In genomic region chr1:23636009-23636408, GRCh38 we compare ENCODE assay signal across 19 cellular contexts. TPM values are rescaled to one million over a fixed set of nuclear protein-coding genes. Genes with fewer than 3 reads are reported as not detected.
DNase-seq lines count a peak whose midpoint lies in the region; ATAC-seq and TF ChIP-seq lines count a peak whose summit lies in the region.
"Had no signal": no experiment of that assay in that cellular context is flagged by ENCODE, and none has a peak within 500 bp of the region (broad histone marks: within the 10 kb centered on the region; RNA-seq: fewer than 3 reads in every experiment).

No MANE protein-coding gene starts in this region.

- 0 out of 2 replicates have a peak overlapping the region, but pooled peaks have one; percentile 7 for H3K27ac Mint-ChIP-seq in WTC11
- peak overlapping the region in 8 of 9 donors; percentile 14 to 94 (median 82) for H3K27ac Mint-ChIP-seq in naive thymus-derived CD4-positive, alpha-beta T cell
- H3K27ac Mint-ChIP-seq: activated T-helper 1 cell treated with anti-CD3 and anti-CD28 coated beads, Interleukin-12 subunit alpha, Interleukin-12 subunit beta, Interleukin-2, Interleukin-4 antibody, amounts not matched to agents 30 ng/mL and 10 ng/mL and 1 ng/mL, durations not matched to agents 14 hours and 24 hours and 36 hours had no signal

- ATAC-seq in heart right ventricle = no peak
- ATAC-seq in WTC11 = no peak
- no peak for ATAC-seq in naive thymus-derived CD4-positive, alpha-beta T cell
- ATAC-seq in GM18502 (IDR thresholded peaks at IDR 0.05; ENCODE audit: poor library complexity, unreplicated experiment) = no peak

- no peak overlapping the region for H3K4me3 Mint-ChIP-seq in WTC11
- peak overlapping the region in 8 of 10 donors; percentile 17 to 81 (median 61) for H3K4me3 Mint-ChIP-seq in naive thymus-derived CD4-positive, alpha-beta T cell

- no peaks in the 10 kb centered on the region for H3K9me3 Mint-ChIP-seq in WTC11
- no peaks in the 10 kb centered on the region for H3K9me3 Mint-ChIP-seq in naive thymus-derived CD4-positive, alpha-beta T cell
- H3K9me3 Mint-ChIP-seq: activated B cell treated with CpG ODN at 0.5 μM for 24 hours; activated T-helper 1 cell treated with anti-CD3 and anti-CD28 coated beads, Interleukin-12 subunit alpha, Interleukin-12 subunit beta, Interleukin-2, Interleukin-4 antibody, amounts not matched to agents 30 ng/mL and 10 ng/mL and 1 ng/mL, durations not matched to agents 14 hours and 24 hours and 36 hours had no signal

- DNase-seq in left ventricle myocardium inferior (no peak), heart right ventricle (no peak), WTC11 (ENCODE audit: low spot score) (no peak), middle frontal gyrus (ENCODE audit: extremely low spot score, low spot score) (no peak), NOMO-1 treated with dmso at 0.1 percent for 144 hours (lab: John Stamatoyannopoulos, UW; ENCODE audit: unreplicated experiment) (no peak), NCI-H1092 (lab: John Stamatoyannopoulos, UW) (no peak)
- DNase-seq in naive thymus-derived CD4-positive, alpha-beta T cell = no peak
- DNase-seq: activated B cell treated with CpG ODN at 0.5 μM for 24 hours, glutamatergic neuron, Kasumi-1, left colon, mucosa of descending colon, NCI-H1048, NCI-H2029 treated with DMSO at 0.1 percent for 48 hours, Peyer's patch, small intestine, uterus had no signal

- no peaks in the 10 kb centered on the region for H3K36me3 Mint-ChIP-seq in WTC11
- H3K36me3 Mint-ChIP-seq in naive thymus-derived CD4-positive, alpha-beta T cell = peaks cover 0 to 3% (median 0%) of the 10 kb centered on the region in 5 donors

- H3K36me3 ChIP-seq in left ventricle myocardium inferior (no peaks in the 10 kb centered on the region), heart right ventricle (no peaks in the 10 kb centered on the region)
- peaks cover 0 to 10% (median 0%) of the 10 kb centered on the region in 3 experiments for H3K36me3 ChIP-seq in naive thymus-derived CD4-positive, alpha-beta T cell (ENCODE audit: control insufficient read depth in 2 of 3, insufficient read depth in 3 of 3, low read length in 3 of 3)
- H3K36me3 ChIP-seq: Peyer's patch, uterus had no signal

- no peak for TF ChIP-seq CTCF in left ventricle myocardium inferior (IDR thresholded peaks at IDR 0.05; ENCODE audit: borderline replicate concordance)
- TF ChIP-seq CTCF in heart right ventricle (IDR thresholded peaks at IDR 0.05) = no peak
- TF ChIP-seq CTCF in WTC11 (IDR thresholded peaks at IDR 0.05) = no peak

- intact Hi-C loops in left ventricle myocardium inferior (cut with micrococcal nuclease) (loop anchor here (2.0 kb wide), 1 partner anchor 91 kb away; no protein-coding TSS in a partner anchor), heart right ventricle (cut with DNase I) (loop anchor here in 6 of 10 donors (1.0 to 5.0 kb wide), 3 partner anchors 91 to 139 kb away; no protein-coding TSS in a partner anchor)
- intact Hi-C loops in naive thymus-derived CD4-positive, alpha-beta T cell (cut with micrococcal nuclease) = loop anchor here (2.0 to 5.0 kb wide), 3 partner anchors 139 to 281 kb away; partner anchors contain the start of gene ASAP3 (in 1 of the 2)

- 97% methylated on average over 7 of the region's 7 CpGs for WGBS in heart right ventricle, 2 donors

- H3K9me3 ChIP-seq in left ventricle myocardium inferior (replicated peaks) = no peaks in the 10 kb centered on the region
- no peaks in the 10 kb centered on the region for H3K9me3 ChIP-seq in heart right ventricle
- H3K9me3 ChIP-seq in naive thymus-derived CD4-positive, alpha-beta T cell (ENCODE audit: control insufficient read depth in 2 of 3, low read length in 3 of 3) = no peaks in the 10 kb centered on the region
- H3K9me3 ChIP-seq: mucosa of descending colon, Peyer's patch, uterus had no signal

- H3K4me3 ChIP-seq in left ventricle myocardium inferior (no peak overlapping the region), heart right ventricle (no peak overlapping the region)
- H3K4me3 ChIP-seq in naive thymus-derived CD4-positive, alpha-beta T cell (ENCODE audit: low read length) = no peak overlapping the region
- H3K4me3 ChIP-seq: mucosa of descending colon had no signal

- peak overlapping the region; percentile 86 for H3K27ac ChIP-seq in left ventricle myocardium inferior (replicated peaks)
- peak overlapping the region in 3 of 10 donors; percentile 70 to 94 (median 74) for H3K27ac ChIP-seq in heart right ventricle
- H3K27ac ChIP-seq in naive thymus-derived CD4-positive, alpha-beta T cell (ENCODE audit: low read depth, low read length) = no peak overlapping the region

- no peaks in the 10 kb centered on the region for H3K27me3 ChIP-seq in left ventricle myocardium inferior (ENCODE audit: low read depth)
- no peaks in the 10 kb centered on the region for H3K27me3 ChIP-seq in heart right ventricle
- H3K27me3 ChIP-seq in naive thymus-derived CD4-positive, alpha-beta T cell (ENCODE audit: control insufficient read depth in 2 of 2, insufficient read depth in 2 of 2, low read length in 2 of 2) = no peaks in the 10 kb centered on the region
- H3K27me3 ChIP-seq: Peyer's patch, uterus had no signal

- H3K4me1 ChIP-seq in left ventricle myocardium inferior (peaks cover 48% of the 10 kb centered on the region), heart right ventricle (peaks cover 2 to 46% (median 18%) of the 10 kb centered on the region in 9 donors)
- peaks cover 0 to 14% of the 10 kb centered on the region in 2 donors for H3K4me1 ChIP-seq in naive thymus-derived CD4-positive, alpha-beta T cell (ENCODE audit: control insufficient read depth in 2 of 2, insufficient read depth in 2 of 2, low read length in 2 of 2)
- H3K4me1 ChIP-seq: uterus had no signal

- peaks cover 28% of the 10 kb centered on the region for H3K4me1 Mint-ChIP-seq in WTC11
- H3K4me1 Mint-ChIP-seq in naive thymus-derived CD4-positive, alpha-beta T cell = peaks cover 18 to 46% (median 33%) of the 10 kb centered on the region in 7 donors

- H3K27me3 Mint-ChIP-seq in WTC11 (ENCODE audit: low read depth) = no peaks in the 10 kb centered on the region; the same call in 1 of the 2 replicates
- peaks cover 0 to 4% (median 0%) of the 10 kb centered on the region in 5 donors for H3K27me3 Mint-ChIP-seq in naive thymus-derived CD4-positive, alpha-beta T cell
- H3K27me3 Mint-ChIP-seq: activated B cell treated with CpG ODN at 0.5 μM for 24 hours had no signal

- POLR2A ChIA-PET in WTC11 (lab: Charles Lee) = interaction anchor here (0.7 to 2.8 kb wide), 2 partner anchors 36 to 81 kb away, joined by 3 to 26 read pairs; no protein-coding TSS in a partner anchor
- POLR2A ChIA-PET in naive thymus-derived CD4-positive, alpha-beta T cell (lab: Charles Lee) = interaction anchor here (1.3 to 18.0 kb wide), 6 partner anchors 11 to 138 kb away, joined by 4 to 559 read pairs (median 30); partner anchors contain the start of gene ID3

- CTCF ChIA-PET in WTC11 (lab: Charles Lee) = interaction anchor here (0.6 to 6.9 kb wide), 9 partner anchors 8 to 93 kb away, joined by 5 to 341 read pairs (median 37); partner anchors contain the start of gene ID3
- CTCF ChIA-PET in naive thymus-derived CD4-positive, alpha-beta T cell (lab: Charles Lee) = interaction anchor here (0.7 to 19.2 kb wide), 12 partner anchors 9 to 154 kb away, joined by 3 to 643 read pairs (median 8); partner anchors contain the start of genes E2F2 and ID3

TF ChIP-seq in WTC11, 78 proteins besides CTCF, POLR2A, EP300 and RAD21 (continues in another document):
- TF ChIP-seq, protein P1, sequence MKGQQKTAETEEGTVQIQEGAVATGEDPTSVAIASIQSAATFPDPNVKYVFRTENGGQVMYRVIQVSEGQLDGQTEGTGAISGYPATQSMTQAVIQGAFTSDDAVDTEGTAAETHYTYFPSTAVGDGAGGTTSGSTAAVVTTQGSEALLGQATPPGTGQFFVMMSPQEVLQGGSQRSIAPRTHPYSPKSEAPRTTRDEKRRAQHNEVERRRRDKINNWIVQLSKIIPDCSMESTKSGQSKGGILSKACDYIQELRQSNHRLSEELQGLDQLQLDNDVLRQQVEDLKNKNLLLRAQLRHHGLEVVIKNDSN (CRISPR knock-in tag; IDR thresholded peaks at IDR 0.05) = no peak
- TF ChIP-seq FOXP1 (CRISPR knock-in tag; IDR thresholded peaks at IDR 0.05; ENCODE audit: borderline replicate concordance) (no peak), ZMAT4 (CRISPR knock-in tag; IDR thresholded peaks at IDR 0.05) (no peak), TP53 (CRISPR knock-in tag; IDR thresholded peaks at IDR 0.05) (no peak)
- TF ChIP-seq, protein P2, sequence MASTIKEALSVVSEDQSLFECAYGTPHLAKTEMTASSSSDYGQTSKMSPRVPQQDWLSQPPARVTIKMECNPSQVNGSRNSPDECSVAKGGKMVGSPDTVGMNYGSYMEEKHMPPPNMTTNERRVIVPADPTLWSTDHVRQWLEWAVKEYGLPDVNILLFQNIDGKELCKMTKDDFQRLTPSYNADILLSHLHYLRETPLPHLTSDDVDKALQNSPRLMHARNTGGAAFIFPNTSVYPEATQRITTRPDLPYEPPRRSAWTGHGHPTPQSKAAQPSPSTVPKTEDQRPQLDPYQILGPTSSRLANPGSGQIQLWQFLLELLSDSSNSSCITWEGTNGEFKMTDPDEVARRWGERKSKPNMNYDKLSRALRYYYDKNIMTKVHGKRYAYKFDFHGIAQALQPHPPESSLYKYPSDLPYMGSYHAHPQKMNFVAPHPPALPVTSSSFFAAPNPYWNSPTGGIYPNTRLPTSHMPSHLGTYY (CRISPR knock-in tag; IDR thresholded peaks at IDR 0.05) = no peak

RNA-seq across cellular contexts. Expression of gene RPL11, which starts 55.6 kb away (rescaled TPM):
- 684 TPM for total RNA-seq in left ventricle myocardium inferior
- 100 to 1,000 TPM; 577 to 756 (median 612) TPM for total RNA-seq in heart right ventricle
- polyA plus RNA-seq in heart right ventricle = 1,000 to 10,000 TPM; 1,463 to 2,166 TPM
- total RNA-seq in WTC11 (2021) = 1,406 to 1,500 TPM (median 1,442 TPM) in 3 replicates
- total RNA-seq in naive thymus-derived CD4-positive, alpha-beta T cell = 1,000 to 10,000 TPM; 1,206 to 2,420 (median 2,172) TPM
- 1,000 to 10,000 TPM; 1,567 to 2,009 TPM for polyA plus RNA-seq in naive thymus-derived CD4-positive, alpha-beta T cell
